29 cellular contexts compared by ENCODE assay signal in the genomic region with DNA sequence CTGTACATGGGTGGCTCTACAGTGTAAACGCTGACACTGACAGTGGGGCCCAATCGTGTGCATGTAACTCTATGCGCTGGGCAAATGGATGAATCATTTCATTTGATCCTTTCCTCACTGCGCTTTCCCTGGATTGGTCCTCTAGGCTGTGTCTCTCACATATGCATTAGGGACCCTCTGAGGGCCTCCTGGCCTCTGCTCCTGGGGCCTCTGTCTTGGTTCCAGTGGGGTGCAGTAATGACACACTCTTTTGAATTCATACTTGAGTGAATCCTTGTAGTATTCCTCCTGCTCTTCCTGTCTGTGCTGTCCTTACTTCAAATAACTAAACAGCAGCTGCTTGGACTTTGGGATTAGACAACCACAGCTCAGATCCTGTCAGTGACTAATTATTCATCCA.
DNase-seq lines count a peak whose midpoint lies in the region; ATAC-seq, FAIRE-seq and TF ChIP-seq lines count a peak whose summit lies in the region.
"Had no signal": no experiment of that assay in that cellular context is flagged by ENCODE, and none has a peak within 500 bp of the region (broad histone marks: within the 10 kb centered on the region; RNA-seq: fewer than 3 reads in every experiment).

No MANE protein-coding gene starts in this region.

- no peaks in the 10 kb centered on the region for H3F3A ChIP-seq in SK-N-SH (replicated peaks; ENCODE audit: insufficient read depth)

- no peak overlapping the region for H4K5ac ChIP-seq in H1 (ENCODE audit: insufficient read length, low read depth, low read length)

- no peak overlapping the region for H4K91ac ChIP-seq in H1 (replicated peaks; ENCODE audit: insufficient read length, low read length)

- H3K27me3 ChIP-seq in SK-N-SH (ENCODE audit: insufficient read depth) (no peaks in the 10 kb centered on the region), H1 (replicated peaks in 1 of 4; ENCODE audit: control insufficient read depth in 3 of 4, extremely low read depth in 1 of 4, insufficient read depth in 3 of 4, low read length in 3 of 4) (no peaks in the 10 kb centered on the region), osteoblast (ENCODE audit: insufficient read depth, low read length) (no peaks in the 10 kb centered on the region), BE2C (no peaks in the 10 kb centered on the region)
- H3K27me3 ChIP-seq: upper lobe of left lung had no signal

- H4K8ac ChIP-seq in H1 (ENCODE audit: extremely low read depth, insufficient read depth, low read length), result no peak overlapping the region

- H3K79me2 ChIP-seq in SK-N-SH (ENCODE audit: insufficient read depth) (no peaks in the 10 kb centered on the region), H1 (ENCODE audit: control insufficient read depth in 1 of 2, insufficient read depth in 2 of 2, low read length in 2 of 2) (no peaks in the 10 kb centered on the region), osteoblast (ENCODE audit: insufficient read depth, low read length) (no peaks in the 10 kb centered on the region)

- no peak overlapping the region for H2AK5ac ChIP-seq in H1 (ENCODE audit: low read depth, low read length)

- H3K23me2 ChIP-seq in H1 (ENCODE audit: low read depth, low read length), result no peaks in the 10 kb centered on the region; the same call in 1 of the 2 replicates

- CTCF ChIA-PET in SK-N-SH (lab: Yijun Ruan, JAX), result no interaction called here
- CTCF ChIA-PET in H1 (lab: Charles Lee; ENCODE audit: partially characterized antibody), result interaction anchor here (1.4 kb wide), 1 partner anchor 17 kb away, joined by 3 read pairs; no protein-coding TSS in a partner anchor

- no peak overlapping the region for H3K56ac ChIP-seq in H1 (replicated peaks; ENCODE audit: insufficient read length, low read depth, low read length)

- 78% methylated on average over 4 of the region's 4 CpGs for WGBS in SK-N-SH (ENCODE audit: low lambda C conversion rate)
- 93% methylated on average over 4 of the region's 4 CpGs; no CpG with 5 or more reads in 1 of the 2 experiments for WGBS in H1 (ENCODE audit: extremely low coverage in 1 of 2, insufficient coverage in 1 of 2, insufficient read length in 1 of 2, insufficient replicate concordance in 2 of 2, low coverage in 1 of 2, low lambda C conversion rate in 2 of 2, missing lambda C conversion rate in 1 of 2), 2 experiments

- H3K36me3 ChIP-seq in SK-N-SH (replicated peaks in 1 of 2; ENCODE audit: control insufficient read depth in 1 of 2, insufficient read depth in 2 of 2, low read length in 1 of 2), result no peaks in the 10 kb centered on the region
- no peaks in the 10 kb centered on the region for H3K36me3 ChIP-seq in H1 (ENCODE audit: control insufficient read depth in 2 of 4, insufficient read depth in 4 of 4, low read length in 3 of 4)
- no peaks in the 10 kb centered on the region for H3K36me3 ChIP-seq in osteoblast (ENCODE audit: insufficient read depth, low read length)
- no peaks in the 10 kb centered on the region for H3K36me3 ChIP-seq in BE2C
- H3K36me3 ChIP-seq: upper lobe of left lung had no signal

- H3K9me2 ChIP-seq in SK-N-SH, result no peaks in the 10 kb centered on the region

- FAIRE-seq in H1 (lab: Jason Lieb, UNC), result no peak
- FAIRE-seq: GM12891, HepG2, kidney had no signal

- H3K4me1 ChIP-seq in SK-N-SH (ENCODE audit: control insufficient read depth in 1 of 2, insufficient read depth in 2 of 2, low read depth in 1 of 2, low read length in 1 of 2), result 0 out of 4 replicates have a peak, but pooled peaks cover 0 to 12% of the 10 kb centered on the region in 2 experiments
- H3K4me1 ChIP-seq in H1 (replicated peaks in 1 of 4; ENCODE audit: control insufficient read depth in 3 of 4, insufficient read depth in 4 of 4, low read length in 3 of 4), result peaks cover 0 to 18% (median 12%) of the 10 kb centered on the region in 4 experiments; a peak in 4 of 7 replicates
- peaks cover 35% of the 10 kb centered on the region for H3K4me1 ChIP-seq in osteoblast (ENCODE audit: insufficient read depth, low read length)
- H3K4me1 ChIP-seq in BE2C, result no peaks in the 10 kb centered on the region

- TF ChIP-seq RAD21 in SK-N-SH (IDR thresholded peaks at IDR 0.05; ENCODE audit: low read length) (no peak), H1 (IDR thresholded peaks at IDR 0.05 in 1 of 2, conservative IDR thresholded peaks at IDR 0.05 in 1 of 2; ENCODE audit: low read depth in 2 of 2, low read length in 2 of 2) (no peak)

- TF ChIP-seq CTCF in SK-N-SH (IDR thresholded peaks at IDR 0.05) (no peak), H1 (IDR thresholded peaks at IDR 0.05; ENCODE audit: control extremely low read depth in 1 of 3, insufficient read depth in 1 of 3, low read depth in 1 of 3, low read length in 3 of 3) (no peak), osteoblast (IDR thresholded peaks at IDR 0.05; ENCODE audit: extremely low read depth, low read depth, low read length) (no peak), BE2C (IDR thresholded peaks at IDR 0.05; ENCODE audit: low read depth, low read length) (no peak)

- H3K27ac ChIP-seq in SK-N-SH (ENCODE audit: low read depth in 2 of 2, low read length in 1 of 2), result no peak overlapping the region
- no peak overlapping the region for H3K27ac ChIP-seq in H1 (ENCODE audit: low read depth, low read length)
- peak overlapping the region; percentile 3 for H3K27ac ChIP-seq in osteoblast (ENCODE audit: low read depth, low read length)
- H3K27ac ChIP-seq: HL-60, PC-9, skin epidermis, upper lobe of left lung, VCaP had no signal

- no peak overlapping the region for H3K4ac ChIP-seq in H1 (replicated peaks; ENCODE audit: insufficient read length, low read depth, low read length)

- no peak overlapping the region for H2BK5ac ChIP-seq in H1 (ENCODE audit: low read depth, low read length)

- peak; percentile 56; the same call in 2 of the 3 replicates for ATAC-seq in SK-N-SH treated with all-trans-retinoic acid at 6 μM for 48 hours
- ATAC-seq: HepG2, T-helper 17 cell had no signal

- no peak for TF ChIP-seq POLR2A in H1 (IDR thresholded peaks at IDR 0.05; ENCODE audit: control extremely low read depth in 1 of 2, low read depth in 2 of 2, low read length in 2 of 2)

- TF ChIP-seq EP300 in SK-N-SH (IDR thresholded peaks at IDR 0.05; ENCODE audit: borderline replicate concordance in 1 of 2, low read depth in 1 of 2, low read length in 1 of 2), result no peak
- no peak for TF ChIP-seq EP300 in H1 (IDR thresholded peaks at IDR 0.05; ENCODE audit: borderline replicate concordance in 1 of 2, low read depth in 2 of 2, low read length in 2 of 2)

- H4K20me1 ChIP-seq in SK-N-SH (ENCODE audit: insufficient read depth) (no peaks in the 10 kb centered on the region), H1 (replicated peaks in 1 of 2; ENCODE audit: control insufficient read depth in 1 of 2, insufficient read depth in 2 of 2, low read length in 2 of 2) (no peaks in the 10 kb centered on the region), osteoblast (ENCODE audit: insufficient read depth, low read length) (no peaks in the 10 kb centered on the region)

- DNase-seq in SK-N-SH (no peak), NCI-H82 (lab: John Stamatoyannopoulos, UW) (peak; percentile 53), H1 (ENCODE audit: low read depth in 1 of 2, low spot score in 2 of 2) (no peak), osteoblast (ENCODE audit: insufficient read length, low spot score, missing footprints) (no peak), retina (no peak), H4 (ENCODE audit: low spot score) (no peak), BE2C (no peak)
- DNase-seq: activated CD4-positive, alpha-beta T cell treated with anti-CD3 and anti-CD28 coated beads for 48 hours; activated CD8-positive, alpha-beta memory T cell treated with anti-CD3 and anti-CD28 coated beads, Interleukin-2, amount 50 U/mL, for 4 hours; AML-193; aorta; caudate nucleus; dermis blood vessel endothelial cell; H9; kidney; NCI-H1092; NCI-H2029 treated with DMSO at 0.1 percent for 48 hours; NCI-H345; PC-9; stimulated activated CD4-positive, alpha-beta T cell treated with anti-CD3 and anti-CD28 coated beads, Interleukin-1b, Interleukin-23, amount 100 ng/mL, for 48 hours; T-helper 17 cell; upper lobe of left lung had no signal

- H3K9ac ChIP-seq in SK-N-SH (no peak overlapping the region), H1 (replicated peaks in 1 of 4; ENCODE audit: extremely low read depth in 1 of 4, low read depth in 3 of 4, low read length in 3 of 4) (no peak overlapping the region)

- no peak overlapping the region for H2BK12ac ChIP-seq in H1 (ENCODE audit: low read depth, low read length)

- H3K23ac ChIP-seq in H1 (ENCODE audit: insufficient read length), result no peak overlapping the region

- no peak overlapping the region for H2BK15ac ChIP-seq in H1 (ENCODE audit: low read length)

- H3K9me3 ChIP-seq in SK-N-SH, result no peaks in the 10 kb centered on the region
- no peaks in the 10 kb centered on the region for H3K9me3 ChIP-seq in H1 (ENCODE audit: insufficient read depth in 2 of 2, low read depth in 1 of 2, low read length in 1 of 2)
- H3K9me3 ChIP-seq in osteoblast (ENCODE audit: low read depth, low read length), result no peaks in the 10 kb centered on the region
- H3K9me3 ChIP-seq in BE2C, result no peaks in the 10 kb centered on the region
- H3K9me3 ChIP-seq: upper lobe of left lung had no signal

- H3K14ac ChIP-seq in H1 (ENCODE audit: insufficient read length), result no peak overlapping the region

- H3K4me2 ChIP-seq in SK-N-SH (no peak overlapping the region), H1 (ENCODE audit: insufficient read depth in 1 of 2, low read depth in 2 of 2, low read length in 2 of 2) (no peak overlapping the region), osteoblast (ENCODE audit: insufficient read depth, low read length) (no peak overlapping the region)
- H3K4me2 ChIP-seq: PC-9 had no signal

- no peak overlapping the region for H2BK120ac ChIP-seq in H1 (replicated peaks; ENCODE audit: low read depth, low read length)

- POLR2A ChIA-PET in SK-N-SH (lab: Yijun Ruan, JAX), result no interaction called here
- POLR2A ChIA-PET in H1 (lab: Charles Lee; ENCODE audit: partially characterized antibody), result no interaction called here

- H3K79me1 ChIP-seq in H1 (ENCODE audit: low read depth, low read length), result no peaks in the 10 kb centered on the region

- H3K4me3 ChIP-seq in SK-N-SH (ENCODE audit: low read depth in 2 of 2, low read length in 1 of 2), result no peak overlapping the region
- no peak overlapping the region for H3K4me3 ChIP-seq in H1 (ENCODE audit: extremely low read depth in 1 of 4, insufficient read depth in 2 of 4, low read depth in 3 of 4, low read length in 4 of 4)
- H3K4me3 ChIP-seq in osteoblast (ENCODE audit: insufficient read depth, low read length), result no peak overlapping the region
- no peak overlapping the region for H3K4me3 ChIP-seq in BE2C (ENCODE audit: low read depth, low read length)
- H3K4me3 ChIP-seq: lung, PC-9, skin epidermis, upper lobe of left lung had no signal

- no peak overlapping the region for H2AFZ ChIP-seq in SK-N-SH (ENCODE audit: low read depth)
- H2AFZ ChIP-seq in H1 (ENCODE audit: low read length), result 0 out of 2 replicates have a peak overlapping the region, but pooled peaks have one; percentile 3
- no peak overlapping the region for H2AFZ ChIP-seq in osteoblast (ENCODE audit: low read length)
- H2AFZ ChIP-seq: PC-9 had no signal

- no peak overlapping the region for H2BK20ac ChIP-seq in H1 (ENCODE audit: low read length)

- no peak overlapping the region for H3K18ac ChIP-seq in H1 (ENCODE audit: extremely low read depth, low read length)

TF ChIP-seq in SK-N-SH, 30 proteins besides CTCF, POLR2A, EP300 and RAD21 (continues in another document):
- TF ChIP-seq GABPA (IDR thresholded peaks at IDR 0.05; ENCODE audit: low read depth), result no peak

TF ChIP-seq in H1, 55 proteins besides CTCF, POLR2A, EP300 and RAD21 (continues in another document):
- no peak for TF ChIP-seq YY1 (IDR thresholded peaks at IDR 0.05; ENCODE audit: low read depth, low read length)
